Comparison of ENCODE assay signal across 17 cellular contexts in the genomic region with DNA sequence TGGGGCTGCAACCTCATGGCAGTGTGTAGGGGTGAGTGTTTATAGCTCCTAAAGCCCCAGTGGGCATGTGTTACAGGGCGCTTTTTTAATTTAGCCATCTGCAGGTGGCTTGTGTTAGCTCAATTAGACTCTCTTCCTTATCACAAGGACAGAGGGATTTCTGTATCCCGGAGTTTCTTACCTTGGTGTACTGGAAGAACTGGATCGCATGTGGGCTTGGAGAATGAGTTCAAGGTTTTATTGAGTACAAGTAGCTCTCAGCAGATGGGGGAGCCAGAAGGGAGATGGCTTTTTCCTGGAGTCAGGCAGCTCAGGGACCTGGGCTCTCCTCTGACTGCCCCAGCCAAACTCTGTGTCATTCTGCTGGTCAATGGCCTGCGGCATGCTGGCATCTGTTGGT.
DNase-seq lines count a peak whose midpoint lies in the region; ATAC-seq, FAIRE-seq and TF ChIP-seq lines count a peak whose summit lies in the region.
"Had no signal": no experiment of that assay in that cellular context is flagged by ENCODE, and none has a peak within 500 bp of the region (broad histone marks: within the 10 kb centered on the region; RNA-seq: fewer than 3 reads in every experiment).

No MANE protein-coding gene starts in this region.

- TF ChIP-seq CTCF in glutamatergic neuron (IDR thresholded peaks at IDR 0.05; ENCODE audit: partially characterized antibody, unreplicated experiment) (no peak), testis (IDR thresholded peaks at IDR 0.05) (no peak), hepatocyte (IDR thresholded peaks at IDR 0.05; ENCODE audit: poor library complexity) (no peak)

- no peak for TF ChIP-seq POLR2A in testis (IDR thresholded peaks at IDR 0.05)

- peak; percentile 56 for DNase-seq in NCI-H2171 treated with DMSO at 0.1 percent for 48 hours (lab: John Stamatoyannopoulos, UW)
- DNase-seq in glutamatergic neuron: no peak
- DNase-seq in testis: no peak
- no peak for DNase-seq in hepatocyte (ENCODE audit: low spot score)
- no peak for DNase-seq in RCC 7860 (ENCODE audit: low spot score)
- DNase-seq: DND-41; HCEC 1CT; NCI-H1048; NCI-H1930; NK-92 treated with Interleukin-12 subunit alpha and Interleukin-12 subunit beta, amount 100 ng/mL, for 24 hours; Peyer's patch had no signal

- no peak overlapping the region for H2AFZ ChIP-seq in hepatocyte

- intact Hi-C loops in testis (cut with DNase I; ENCODE audit: low total_unique reads): no loop called here

- no peaks in the 10 kb centered on the region for H3K9me2 ChIP-seq in hepatocyte (replicated peaks; ENCODE audit: insufficient read depth)

- H4K20me1 ChIP-seq in hepatocyte (ENCODE audit: insufficient read depth, poor library complexity, severe bottlenecking): no peaks in the 10 kb centered on the region

- ATAC-seq in HG02571 (IDR thresholded peaks at IDR 0.05; ENCODE audit: unreplicated experiment): peak; percentile 5
- no peak for ATAC-seq in stimulated activated memory B cell treated with anti-CD40 and anti-IgM and Interleukin-4, amounts not matched to agents 10 μg/mL and 1 μg/mL and 100 μg/mL, for 72 hours
- ATAC-seq: Right ventricle myocardium inferior had no signal

- no peak overlapping the region for H3K4me2 ChIP-seq in hepatocyte
- H3K4me2 ChIP-seq: KMS-11 had no signal

- whole genome bisulfite sequencing in testis, 2 donors: 65 to 71% methylated on average over 3 to 4 of the region's 4 CpGs
- WGBS in hepatocyte (ENCODE audit: low lambda C conversion rate, missing lambda C conversion rate): 82% methylated on average over 4 of the region's 4 CpGs

- H3K4me1 ChIP-seq in testis (no peaks in the 10 kb centered on the region), hepatocyte (ENCODE audit: insufficient read depth) (peaks cover 7% of the 10 kb centered on the region)

- H3K36me3 ChIP-seq in testis (ENCODE audit: low read depth, missing control alignments): no peaks in the 10 kb centered on the region
- H3K36me3 ChIP-seq in hepatocyte (replicated peaks; ENCODE audit: insufficient read depth, low read depth): no peaks in the 10 kb centered on the region
- H3K36me3 ChIP-seq: Peyer's patch had no signal

- H3K4me3 ChIP-seq in testis: no peak overlapping the region
- no peak overlapping the region for H3K4me3 ChIP-seq in hepatocyte
- H3K4me3 ChIP-seq: Peyer's patch had no signal

- H3K4me3 Mint-ChIP-seq in glutamatergic neuron (ENCODE audit: unreplicated experiment): peak overlapping the region; percentile 61
- H3K4me3 Mint-ChIP-seq in stimulated activated memory B cell treated with anti-CD40 and anti-IgM and Interleukin-4, amounts not matched to agents 10 μg/mL and 1 μg/mL and 100 μg/mL, for 72 hours: no peak overlapping the region

- peaks cover 17% of the 10 kb centered on the region for H3K27me3 Mint-ChIP-seq in glutamatergic neuron (ENCODE audit: unreplicated experiment)
- no peaks in the 10 kb centered on the region for H3K27me3 Mint-ChIP-seq in stimulated activated memory B cell treated with anti-CD40 and anti-IgM and Interleukin-4, amounts not matched to agents 10 μg/mL and 1 μg/mL and 100 μg/mL, for 72 hours

- H3K9me3 ChIP-seq in testis (no peaks in the 10 kb centered on the region), hepatocyte (ENCODE audit: low read depth) (no peaks in the 10 kb centered on the region)
- H3K9me3 ChIP-seq: Peyer's patch had no signal

- H3K27ac ChIP-seq in testis: no peak overlapping the region
- no peak overlapping the region for H3K27ac ChIP-seq in hepatocyte
- H3K27ac ChIP-seq: C4-2B, KMS-11, Peyer's patch had no signal

- H3K79me2 ChIP-seq in hepatocyte: no peaks in the 10 kb centered on the region

- H3K36me3 Mint-ChIP-seq in glutamatergic neuron (ENCODE audit: unreplicated experiment): no peaks in the 10 kb centered on the region
- H3K36me3 Mint-ChIP-seq in stimulated activated memory B cell treated with anti-CD40 and anti-IgM and Interleukin-4, amounts not matched to agents 10 μg/mL and 1 μg/mL and 100 μg/mL, for 72 hours: no peaks in the 10 kb centered on the region

- H3K9me3 Mint-ChIP-seq in glutamatergic neuron (ENCODE audit: unreplicated experiment): peaks cover 21% of the 10 kb centered on the region
- H3K9me3 Mint-ChIP-seq in stimulated activated memory B cell treated with anti-CD40 and anti-IgM and Interleukin-4, amounts not matched to agents 10 μg/mL and 1 μg/mL and 100 μg/mL, for 72 hours: no peaks in the 10 kb centered on the region

- H3K27ac Mint-ChIP-seq in glutamatergic neuron (ENCODE audit: unreplicated experiment): peak overlapping the region; percentile 48
- peak overlapping the region; percentile 92 for H3K27ac Mint-ChIP-seq in stimulated activated memory B cell treated with anti-CD40 and anti-IgM and Interleukin-4, amounts not matched to agents 10 μg/mL and 1 μg/mL and 100 μg/mL, for 72 hours

- FAIRE-seq in RCC 7860 (lab: Jason Lieb, UNC): no peak
- FAIRE-seq: D721Med had no signal

- H3K27me3 ChIP-seq in testis (no peaks in the 10 kb centered on the region), hepatocyte (no peaks in the 10 kb centered on the region)
- H3K27me3 ChIP-seq: Peyer's patch had no signal

- peaks cover 44% of the 10 kb centered on the region for H3K4me1 Mint-ChIP-seq in glutamatergic neuron (ENCODE audit: low read depth, unreplicated experiment)
- peaks cover 54% of the 10 kb centered on the region for H3K4me1 Mint-ChIP-seq in stimulated activated memory B cell treated with anti-CD40 and anti-IgM and Interleukin-4, amounts not matched to agents 10 μg/mL and 1 μg/mL and 100 μg/mL, for 72 hours
